In the genomic region with DNA sequence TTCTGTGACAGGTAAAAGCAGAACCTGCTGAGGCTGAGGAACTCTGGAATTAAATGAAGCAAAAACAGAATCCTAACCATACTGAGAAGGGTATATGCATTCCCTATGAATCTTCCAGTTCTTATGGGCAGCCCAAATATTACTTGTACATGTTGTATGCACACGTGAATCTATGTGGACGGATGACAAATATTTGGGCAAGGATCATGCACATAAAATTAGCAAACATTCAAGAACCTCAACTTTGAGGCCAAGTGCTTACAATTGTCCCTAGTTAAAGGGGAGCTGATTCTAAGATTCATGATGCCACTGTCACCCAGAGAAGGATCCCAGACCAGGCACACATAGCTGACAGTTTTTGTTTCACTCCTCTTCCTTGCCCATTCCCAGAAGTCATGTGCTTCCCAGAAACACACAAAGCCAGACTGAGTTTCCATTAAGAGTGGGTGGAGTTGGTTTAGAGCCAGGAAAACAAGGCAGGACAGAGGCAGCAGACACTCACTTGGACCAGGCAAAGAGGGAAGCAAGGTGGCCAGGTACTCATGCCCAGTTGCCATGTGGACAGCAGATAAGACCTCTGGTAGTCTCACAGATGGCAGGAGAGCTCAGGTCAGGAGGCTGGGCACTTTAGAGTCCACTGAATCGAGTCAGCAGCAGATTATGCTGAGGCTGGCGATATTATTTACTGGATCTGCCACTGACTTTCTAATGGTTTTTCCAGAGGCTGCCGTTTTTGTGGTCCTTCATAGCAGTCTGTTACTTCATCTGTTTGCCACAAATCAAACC, we compare ENCODE assay signal across 10 cellular contexts. TPM values are rescaled to one million over a fixed set of nuclear protein-coding genes. Genes with fewer than 3 reads are reported as not detected.
DNase-seq lines count a peak whose midpoint lies in the region; ATAC-seq and TF ChIP-seq lines count a peak whose summit lies in the region.
"Had no signal": no experiment of that assay in that cellular context is flagged by ENCODE, and none has a peak within 500 bp of the region (broad histone marks: within the 10 kb centered on the region; RNA-seq: fewer than 3 reads in every experiment).

No MANE protein-coding gene starts in this region.

- no peak for TF ChIP-seq POLR2A in right lobe of liver (IDR thresholded peaks at IDR 0.05)

- intact Hi-C loops in right lobe of liver (cut with DNase I) = no loop called here

- peak overlapping the region; percentile 54 to 69 (median 65) for H3K27ac ChIP-seq in right lobe of liver
- H3K27ac ChIP-seq in stomach smooth muscle (ENCODE audit: low read length) = peak overlapping the region; percentile 82

- peak; percentile 65 for DNase-seq in NCI-H2029 (lab: John Stamatoyannopoulos, UW)
- DNase-seq in choroid plexus epithelial cell (ENCODE audit: low read depth) = peak; percentile 47
- peak; percentile 68 to 89 (median 84) for DNase-seq in right lobe of liver
- no peak for DNase-seq in kidney glomerular epithelial cell (lab: John Stamatoyannopoulos, UW)
- no peak for DNase-seq in MV-4-11 (lab: John Stamatoyannopoulos, UW)
- DNase-seq: NCI-H1048, T-cell had no signal

- TF ChIP-seq CTCF in choroid plexus epithelial cell (conservative IDR thresholded peaks at IDR 0.05; ENCODE audit: low read depth, low read length) (no peak), right lobe of liver (IDR thresholded peaks at IDR 0.05) (no peak)

- WGBS in right lobe of liver (ENCODE audit: insufficient coverage, low coverage, low lambda C conversion rate, missing lambda C conversion rate) = 20% methylated on average over 5 of the region's 5 CpGs

- no peaks in the 10 kb centered on the region for H3K27me3 ChIP-seq in right lobe of liver
- H3K27me3 ChIP-seq in stomach smooth muscle (ENCODE audit: control insufficient read depth in 1 of 2, insufficient read depth in 2 of 2, low read length in 2 of 2) = no peaks in the 10 kb centered on the region

- H3K36me3 ChIP-seq in right lobe of liver (peaks cover 0 to 30% (median 17%) of the 10 kb centered on the region in 4 donors), stomach smooth muscle (ENCODE audit: control insufficient read depth in 2 of 2, insufficient read depth in 2 of 2, low read length in 2 of 2) (peaks cover 33% of the 10 kb centered on the region in 2 donors)

- H3K4me1 ChIP-seq in right lobe of liver (peaks cover 0 to 77% (median 44%) of the 10 kb centered on the region in 4 donors), stomach smooth muscle (ENCODE audit: control insufficient read depth, insufficient read depth, low read length) (peaks cover 24% of the 10 kb centered on the region)

- H3K9ac ChIP-seq in stomach smooth muscle (ENCODE audit: low read length in 2 of 2) = peak overlapping the region; percentile 42 to 58

- peak; percentile 81 to 92 (median 88) for ATAC-seq in right lobe of liver
- ATAC-seq in GM19455 (IDR thresholded peaks at IDR 0.05; ENCODE audit: unreplicated experiment) = no peak
- ATAC-seq in GM21528 (IDR thresholded peaks at IDR 0.05; ENCODE audit: low FRiP score, unreplicated experiment) = no peak
- ATAC-seq: T-cell had no signal

- no peak overlapping the region for H3K4me3 ChIP-seq in choroid plexus epithelial cell (ENCODE audit: low read depth, low read length)
- H3K4me3 ChIP-seq in right lobe of liver = no peak overlapping the region
- peak overlapping the region; percentile 7 to 47 for H3K4me3 ChIP-seq in stomach smooth muscle (ENCODE audit: low read length in 2 of 2)

- H3K9me3 ChIP-seq in right lobe of liver (no peaks in the 10 kb centered on the region), stomach smooth muscle (ENCODE audit: control insufficient read depth in 2 of 2, low read length in 2 of 2) (no peaks in the 10 kb centered on the region)

RNA-seq across cellular contexts. Expression of a gene that starts 25.5 kb away (rescaled TPM):
- 100 to 1,000 TPM; 119 to 301 (median 130) TPM for total RNA-seq in right lobe of liver

RNA-seq across cellular contexts. Expression of a gene that starts 46.5 kb away (rescaled TPM):
- total RNA-seq in right lobe of liver = 10 to 100 TPM in 3 of 6 experiments, 1 to 10 TPM in 3; 4.6 to 12.1 (median 8.3) TPM

Comparison
In these comparisons a context has a peak if more than half of its experiments do, and no peak if none do; other contexts are left out.
1. DNase-seq: peak in NCI-H2029 (single experiment), choroid plexus epithelial cell (single experiment) and right lobe of liver (3 of 3); none in kidney glomerular epithelial cell (single experiment) and MV-4-11 (single experiment).
2. H3K4me3 ChIP-seq: peak in stomach smooth muscle (2 of 2); none in choroid plexus epithelial cell (single experiment) and right lobe of liver (0 of 3).
3. ATAC-seq: peak in right lobe of liver (4 of 4); none in GM19455 (single experiment) and GM21528 (single experiment).